ENCODE assay signal across 27 cellular contexts in genomic region chr16:85539084-85539483, GRCh38.
"Had no signal": no experiment of that assay in that cellular context is flagged by ENCODE, and none has a peak within 500 bp of the region (broad histone marks: within the 10 kb centered on the region; RNA-seq: fewer than 3 reads in every experiment).

No MANE protein-coding gene starts in this region.

- DNase-seq: activated CD4-positive, alpha-beta T cell treated with anti-CD3 and anti-CD28 coated beads for 48 hours; activated CD4-positive, alpha-beta T cell treated with anti-CD3 and anti-CD28 coated beads, Interleukin-2, amount 50 U/mL, for 48 hours; activated CD8-positive, alpha-beta memory T cell treated with anti-CD3 and anti-CD28 coated beads for 24 hours; activated effector memory CD4-positive, alpha-beta T cell treated with anti-CD3 and anti-CD28 coated beads, Interleukin-2, amount 50 U/mL, for 16 hours; activated naive CD4-positive, alpha-beta T cell treated with anti-CD3 and anti-CD28 coated beads for 36 hours; activated naive CD8-positive, alpha-beta T cell treated with anti-CD3 and anti-CD28 coated beads for 36 hours; adrenal gland; aorta; body of pancreas; hippocampal formation; left cardiac atrium; left ventricle myocardium superior; mammary epithelial cell; naive B cell; ovary; stimulated activated CD4-positive, alpha-beta T cell treated with anti-CD3 and anti-CD28 coated beads, Interleukin-12 subunit alpha, Interleukin-12 subunit beta, amount 100 ng/mL, for 4 hours; stimulated activated CD4-positive, alpha-beta T cell treated with anti-CD3 and anti-CD28 coated beads, Interleukin-4, amount 100 ng/mL, for 1 hour; T1000; trophoblast cell; uterus; WERI-Rb-1 had no signal

- H3K36me3 Mint-ChIP-seq: activated naive CD8-positive, alpha-beta T cell treated with anti-CD3 and anti-CD28 coated beads for 36 hours; naive B cell had no signal

- H3K27me3 Mint-ChIP-seq: activated naive CD8-positive, alpha-beta T cell treated with anti-CD3 and anti-CD28 coated beads for 36 hours; stimulated activated naive CD8-positive, alpha-beta T cell treated with anti-CD3 and anti-CD28 coated beads, Interleukin-15, Interleukin-2, amounts not matched to agents 100 ng/mL and 50 ng/mL, for 24 hours had no signal

- H3K27ac Mint-ChIP-seq: activated naive CD4-positive, alpha-beta T cell treated with anti-CD3 and anti-CD28 coated beads for 36 hours; activated naive CD8-positive, alpha-beta T cell treated with anti-CD3 and anti-CD28 coated beads for 36 hours; activated T-helper 1 cell treated with anti-CD3 and anti-CD28 coated beads, Interleukin-12 subunit alpha, Interleukin-12 subunit beta, Interleukin-2, Interleukin-4 antibody, amounts not matched to agents 30 ng/mL and 10 ng/mL and 1 ng/mL, durations not matched to agents 14 hours and 24 hours and 36 hours; naive B cell; progenitor cell of endocrine pancreas; stimulated activated naive CD8-positive, alpha-beta T cell treated with anti-CD3 and anti-CD28 coated beads, Interleukin-15, Interleukin-2, amounts not matched to agents 100 ng/mL and 50 ng/mL, for 24 hours had no signal

- H3K4me3 Mint-ChIP-seq: activated naive CD4-positive, alpha-beta T cell treated with anti-CD3 and anti-CD28 coated beads for 36 hours; activated naive CD8-positive, alpha-beta T cell treated with anti-CD3 and anti-CD28 coated beads for 36 hours; activated T-helper 1 cell treated with anti-CD3 and anti-CD28 coated beads, Interleukin-12 subunit alpha, Interleukin-12 subunit beta, Interleukin-2, Interleukin-4 antibody, amounts not matched to agents 30 ng/mL and 10 ng/mL and 1 ng/mL, durations not matched to agents 14 hours and 24 hours and 36 hours; naive B cell; stimulated activated naive CD8-positive, alpha-beta T cell treated with anti-CD3 and anti-CD28 coated beads, Interleukin-15, Interleukin-2, amounts not matched to agents 100 ng/mL and 50 ng/mL, for 24 hours had no signal

- ATAC-seq: activated CD4-positive, CD25-positive, alpha-beta regulatory T cell treated with anti-CD3 and anti-CD28 coated beads, Interleukin-2, amount 50 U/mL, for 24 hours; body of pancreas; gastroesophageal sphincter; left cardiac atrium; left ventricle myocardium superior; sciatic nerve had no signal

- H3K9me3 Mint-ChIP-seq: activated naive CD8-positive, alpha-beta T cell treated with anti-CD3 and anti-CD28 coated beads for 36 hours; stimulated activated naive CD8-positive, alpha-beta T cell treated with anti-CD3 and anti-CD28 coated beads, Interleukin-15, Interleukin-2, amounts not matched to agents 100 ng/mL and 50 ng/mL, for 24 hours had no signal
